ENCODE assay signal across 1 cellular context in the genomic region with DNA sequence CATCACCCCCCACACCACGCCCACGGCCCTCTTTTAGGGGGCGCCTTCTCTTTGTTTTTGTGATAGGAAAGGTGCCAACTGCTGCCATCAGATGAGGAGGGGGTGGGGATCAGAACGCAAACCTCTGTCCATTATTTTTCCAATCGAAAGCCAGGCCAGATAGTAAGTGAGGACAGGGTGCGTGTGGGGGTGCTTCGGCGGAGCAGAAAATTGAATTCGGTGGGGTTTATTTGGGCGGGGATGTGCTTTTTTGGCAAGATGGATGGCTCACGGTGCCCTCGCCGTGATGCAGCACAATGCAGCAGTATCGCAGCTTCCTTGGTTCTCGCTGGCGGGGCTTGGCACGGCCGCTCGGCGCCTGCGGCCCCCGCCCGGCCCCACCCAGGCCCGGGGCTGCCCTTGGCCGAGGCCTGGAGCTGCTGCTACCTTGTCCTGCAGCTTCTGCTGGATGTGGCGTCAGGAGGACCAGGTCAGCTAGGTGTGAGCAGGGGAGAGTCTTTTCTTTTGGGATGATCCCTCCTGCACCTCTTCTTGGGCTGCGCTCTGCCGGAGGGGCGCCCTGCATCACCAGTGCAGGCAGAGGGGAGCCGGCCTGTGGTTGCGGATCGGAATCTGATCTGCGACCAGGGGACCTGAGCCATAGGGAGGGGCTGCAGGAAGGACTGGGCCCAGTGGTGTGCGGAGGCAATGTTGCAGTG.
A peak's percentile ranks its signal among the peaks of the same experiment; 100 is the strongest.
TF ChIP-seq lines count a peak whose summit lies in the region.

No MANE protein-coding gene starts in this region.

TF ChIP-seq in H1, 55 proteins besides CTCF, POLR2A, EP300 and RAD21 (continued from another document):
- no peak for TF ChIP-seq CTBP2 (IDR thresholded peaks at IDR 0.05; ENCODE audit: borderline replicate concordance, insufficient read depth, insufficient read length, low read length)
- TF ChIP-seq CHD1 (IDR thresholded peaks at IDR 0.05; ENCODE audit: low read depth, low read length): no peak
- no peak for TF ChIP-seq YY1 (IDR thresholded peaks at IDR 0.05; ENCODE audit: low read depth, low read length)
- no peak for TF ChIP-seq CHD7 (IDR thresholded peaks at IDR 0.05; ENCODE audit: insufficient replicate concordance, low read length)
- peak; percentile 5; the same call in 1 of the 2 replicates for TF ChIP-seq TEAD4 (IDR thresholded peaks at IDR 0.05; ENCODE audit: low read depth, low read length)
- TF ChIP-seq TCF12 (IDR thresholded peaks at IDR 0.05; ENCODE audit: low read depth, low read length): no peak
- TF ChIP-seq BCL11A (IDR thresholded peaks at IDR 0.05; ENCODE audit: low read depth in 2 of 2, low read length in 2 of 2): no peak
- TF ChIP-seq ZNF274 (IDR thresholded peaks at IDR 0.05; ENCODE audit: borderline replicate concordance, extremely low read depth, low read length): no peak
- peak; percentile 14 for TF ChIP-seq RNF2 (IDR thresholded peaks at IDR 0.05; ENCODE audit: borderline replicate concordance, low read depth, low read length, missing control alignments, poor library complexity, severe bottlenecking)
- peak; percentile 47; the same call in 1 of the 2 replicates for TF ChIP-seq PHF8 (conservative IDR thresholded peaks at IDR 0.05; ENCODE audit: low read depth, low read length)
- TF ChIP-seq TBP (IDR thresholded peaks at IDR 0.05; ENCODE audit: low read depth, low read length): no peak; the same call in 1 of the 2 replicates
- TF ChIP-seq KDM1A (IDR thresholded peaks at IDR 0.05; ENCODE audit: borderline replicate concordance, low read length): no peak
- TF ChIP-seq RFX5 (IDR thresholded peaks at IDR 0.05; ENCODE audit: borderline replicate concordance, low read depth, low read length): no peak
- no peak for TF ChIP-seq HDAC6 (IDR thresholded peaks at IDR 0.05; ENCODE audit: low read depth, low read length)
- TF ChIP-seq, protein P1, sequence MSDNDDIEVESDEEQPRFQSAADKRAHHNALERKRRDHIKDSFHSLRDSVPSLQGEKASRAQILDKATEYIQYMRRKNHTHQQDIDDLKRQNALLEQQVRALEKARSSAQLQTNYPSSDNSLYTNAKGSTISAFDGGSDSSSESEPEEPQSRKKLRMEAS (IDR thresholded peaks at IDR 0.05): no peak
- no peak for TF ChIP-seq CEBPB (IDR thresholded peaks at IDR 0.05; ENCODE audit: low read depth, low read length)
- no peak for TF ChIP-seq POLR2AphosphoS5 (IDR thresholded peaks at IDR 0.05; ENCODE audit: low read depth, low read length)
- TF ChIP-seq JUND (IDR thresholded peaks at IDR 0.05; ENCODE audit: low read length): no peak
- no peak for TF ChIP-seq EZH2 (IDR thresholded peaks at IDR 0.05; ENCODE audit: low read depth, low read length, severe bottlenecking)
- peak in 1 of 2 experiments; percentile 31; a peak in 1 of 4 replicates for TF ChIP-seq SIN3A (conservative IDR thresholded peaks at IDR 0.05 in 1 of 2, IDR thresholded peaks at IDR 0.05 in 1 of 2; ENCODE audit: low read depth in 1 of 2, low read length in 2 of 2)
